ENCODE assay signal across 14 cellular contexts in the genomic region with DNA sequence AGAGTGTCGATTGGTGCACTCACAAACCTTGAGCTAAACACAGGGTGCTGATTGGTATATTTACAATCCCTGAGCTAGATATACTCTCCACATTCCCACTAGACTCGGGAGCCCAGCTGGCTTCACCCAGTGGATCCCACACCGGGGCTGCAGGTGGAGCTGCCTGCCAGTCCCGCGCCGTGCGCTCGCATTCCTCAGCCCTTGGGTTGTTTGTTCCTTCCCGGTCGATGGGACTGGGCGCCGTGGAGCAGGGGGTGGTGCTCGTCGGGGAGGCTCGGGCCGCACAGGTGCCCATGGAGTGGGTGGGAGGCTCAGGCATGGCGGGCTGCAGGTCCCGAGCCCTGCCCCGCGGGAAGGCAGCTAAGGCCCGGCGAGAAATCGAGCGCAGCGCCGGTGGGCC. TPM values are rescaled to one million over a fixed set of nuclear protein-coding genes. Genes with fewer than 3 reads are reported as not detected.
"Had no signal": no experiment of that assay in that cellular context is flagged by ENCODE, and none has a peak within 500 bp of the region (broad histone marks: within the 10 kb centered on the region; RNA-seq: fewer than 3 reads in every experiment).

No MANE protein-coding gene starts in this region.

RNA-seq across cellular contexts. Expression of a gene that starts 46.6 kb away (rescaled TPM):
- total RNA-seq: activated naive CD4-positive, alpha-beta T cell treated with anti-CD3 and anti-CD28 coated beads for 36 hours; activated naive CD4-positive, alpha-beta T cell treated with anti-CD3 and anti-CD28 coated beads, Interleukin-2, amount 50 U/mL, for 72 hours; activated naive CD8-positive, alpha-beta T cell treated with anti-CD3 and anti-CD28 coated beads for 36 hours; activated naive CD8-positive, alpha-beta T cell treated with anti-CD3 and anti-CD28 coated beads, Interleukin-2, amount 10 ng/mL, durations not matched to agents 7 days and 5 days; activated T-cell treated with anti-CD3 and anti-CD28 coated beads, Interleukin-2, amount 50 U/mL, for 4 hours; activated T-cell treated with anti-CD3 and anti-CD28 coated beads, Interleukin-2, amount 50 U/mL, for 72 hours; activated T-helper 1 cell treated with anti-CD3 and anti-CD28 coated beads, Interleukin-12 subunit alpha, Interleukin-12 subunit beta, Interleukin-2, Interleukin-4 antibody, amounts not matched to agents 30 ng/mL and 10 ng/mL and 1 ng/mL, durations not matched to agents 14 hours and 24 hours and 36 hours; activated T-helper 17 cell treated with anti-CD3 and anti-CD28 coated beads, Interleukin-2, amount 50 U/mL, for 72 hours; activated T-helper 2 cell treated with anti-CD3 and anti-CD28 coated beads, Interferon-gamma antibody, Interleukin-2, Interleukin-4, amounts not matched to agents 10 μg/mL and 5 μg/mL and 100 μg/mL, durations not matched to agents 14 hours and 24 hours and 36 hours; ascending aorta; bronchial epithelial cell; cardiac muscle cell; cardiac septum; chondrocyte had no signal

RNA-seq across cellular contexts. Expression of a gene that starts 53.5 kb away (rescaled TPM):
- total RNA-seq: activated naive CD4-positive, alpha-beta T cell treated with anti-CD3 and anti-CD28 coated beads for 36 hours; activated naive CD4-positive, alpha-beta T cell treated with anti-CD3 and anti-CD28 coated beads, Interleukin-2, amount 50 U/mL, for 72 hours; activated naive CD8-positive, alpha-beta T cell treated with anti-CD3 and anti-CD28 coated beads for 36 hours; activated naive CD8-positive, alpha-beta T cell treated with anti-CD3 and anti-CD28 coated beads, Interleukin-2, amount 10 ng/mL, durations not matched to agents 7 days and 5 days; activated T-cell treated with anti-CD3 and anti-CD28 coated beads, Interleukin-2, amount 50 U/mL, for 4 hours; activated T-cell treated with anti-CD3 and anti-CD28 coated beads, Interleukin-2, amount 50 U/mL, for 72 hours; activated T-helper 1 cell treated with anti-CD3 and anti-CD28 coated beads, Interleukin-12 subunit alpha, Interleukin-12 subunit beta, Interleukin-2, Interleukin-4 antibody, amounts not matched to agents 30 ng/mL and 10 ng/mL and 1 ng/mL, durations not matched to agents 14 hours and 24 hours and 36 hours; activated T-helper 17 cell treated with anti-CD3 and anti-CD28 coated beads, Interleukin-2, amount 50 U/mL, for 72 hours; activated T-helper 2 cell treated with anti-CD3 and anti-CD28 coated beads, Interferon-gamma antibody, Interleukin-2, Interleukin-4, amounts not matched to agents 10 μg/mL and 5 μg/mL and 100 μg/mL, durations not matched to agents 14 hours and 24 hours and 36 hours; bronchial epithelial cell; cardiac muscle cell; chondrocyte had no signal
